Comparison of ENCODE assay signal across 17 cellular contexts in genomic region chr16:57634171-57634570, GRCh38. TPM values are rescaled to one million over a fixed set of nuclear protein-coding genes. Genes with fewer than 3 reads are reported as not detected.
DNase-seq lines count a peak whose midpoint lies in the region; ATAC-seq, FAIRE-seq and TF ChIP-seq lines count a peak whose summit lies in the region.
"Had no signal": no experiment of that assay in that cellular context is flagged by ENCODE, and none has a peak within 500 bp of the region (broad histone marks: within the 10 kb centered on the region; RNA-seq: fewer than 3 reads in every experiment).

No MANE protein-coding gene starts in this region.

- H3K4me3 ChIP-seq in small intestine (ENCODE audit: low read depth in 1 of 2, low read length in 2 of 2): no peak overlapping the region
- H3K4me3 ChIP-seq in CD8-positive, alpha-beta T cell (ENCODE audit: low read depth, low read length): no peak overlapping the region

- no peak overlapping the region for H3K27ac ChIP-seq in foreskin keratinocyte
- H3K27ac ChIP-seq in small intestine (ENCODE audit: low read depth in 1 of 2, low read length in 1 of 2): peak overlapping the region in 1 of 2 donors; percentile 81
- no peak overlapping the region for H3K27ac ChIP-seq in CD8-positive, alpha-beta T cell (ENCODE audit: low read depth, low read length)

- H3K9me3 ChIP-seq in small intestine (ENCODE audit: control insufficient read depth, low read depth): no peaks in the 10 kb centered on the region
- H3K9me3 ChIP-seq in CD8-positive, alpha-beta T cell (ENCODE audit: low read length): no peaks in the 10 kb centered on the region

- 9 to 47% (median 39%) methylated on average over 4 of the region's 4 CpGs for WGBS in small intestine, 3 donors

- no peak overlapping the region for H3K4me3 Mint-ChIP-seq in CD8-positive, alpha-beta T cell
- H3K4me3 Mint-ChIP-seq: activated CD4-positive, alpha-beta T cell treated with anti-CD3 and anti-CD28 coated beads, Interleukin-2, amount 10 ng/mL, durations not matched to agents 24 days and 14 days; IgD-negative memory B cell; nephron; T-helper 1 cell treated with Interleukin-12 subunit alpha and Interleukin-12 subunit beta and Interleukin-4 antibody, amounts not matched to agents 30 μg/mL and 1 μg/mL, for 36 hours had no signal

- H3K27me3 ChIP-seq in foreskin keratinocyte (no peaks in the 10 kb centered on the region), small intestine (ENCODE audit: control insufficient read depth in 2 of 2, insufficient read depth in 2 of 2, low read length in 2 of 2) (no peaks in the 10 kb centered on the region)
- H3K27me3 ChIP-seq in CD8-positive, alpha-beta T cell (ENCODE audit: insufficient read depth, low read length): no peaks in the 10 kb centered on the region

- peak; percentile 84 for FAIRE-seq in RCC 7860 (lab: Jason Lieb, UNC)
- FAIRE-seq in small intestine (lab: Jason Lieb, UNC): no peak

- H3K4me1 ChIP-seq in foreskin keratinocyte (no peaks in the 10 kb centered on the region), small intestine (ENCODE audit: control insufficient read depth in 2 of 2, insufficient read depth in 1 of 2, low read depth in 1 of 2, low read length in 1 of 2) (peaks cover 0 to 8% of the 10 kb centered on the region in 2 donors)
- H3K4me1 ChIP-seq in CD8-positive, alpha-beta T cell (ENCODE audit: insufficient read depth, low read length): peaks cover 6% of the 10 kb centered on the region

- peaks cover 5% of the 10 kb centered on the region for H3K4me1 Mint-ChIP-seq in CD8-positive, alpha-beta T cell (ENCODE audit: low read depth)
- H3K4me1 Mint-ChIP-seq: IgD-negative memory B cell had no signal

- no peaks in the 10 kb centered on the region for H3K9me3 Mint-ChIP-seq in CD8-positive, alpha-beta T cell
- H3K9me3 Mint-ChIP-seq: activated CD4-positive, alpha-beta T cell treated with anti-CD3 and anti-CD28 coated beads, Interleukin-2, amount 10 ng/mL, durations not matched to agents 24 days and 14 days; IgD-negative memory B cell; nephron; T-helper 1 cell treated with Interleukin-12 subunit alpha and Interleukin-12 subunit beta and Interleukin-4 antibody, amounts not matched to agents 30 μg/mL and 1 μg/mL, for 36 hours had no signal

- ATAC-seq in foreskin keratinocyte (peak; percentile 45), HG03469 (IDR thresholded peaks at IDR 0.05; ENCODE audit: unreplicated experiment) (no peak), GM18858 (IDR thresholded peaks at IDR 0.05; ENCODE audit: unreplicated experiment) (no peak)
- ATAC-seq in CD8-positive, alpha-beta T cell: no peak

- POLR2A ChIA-PET in CD8-positive, alpha-beta T cell (lab: Charles Lee): no interaction called here

- H3K36me3 Mint-ChIP-seq in CD8-positive, alpha-beta T cell: no peaks in the 10 kb centered on the region

- no peaks in the 10 kb centered on the region for H3K36me3 ChIP-seq in small intestine (ENCODE audit: control insufficient read depth in 2 of 2, insufficient read depth in 2 of 2, low read length in 2 of 2)
- no peaks in the 10 kb centered on the region for H3K36me3 ChIP-seq in CD8-positive, alpha-beta T cell (ENCODE audit: insufficient read depth, low read length)

- DNase-seq in EH (ENCODE audit: low read depth) (peak; percentile 65), RCC 7860 (ENCODE audit: low spot score) (peak; percentile 82), foreskin keratinocyte (no peak), small intestine (peak; percentile 32), Ammon's horn (ENCODE audit: low spot score) (no peak)
- no peak for DNase-seq in CD8-positive, alpha-beta T cell
- DNase-seq: activated CD4-positive, alpha-beta T cell treated with anti-CD3 and anti-CD28 coated beads, Interleukin-2, amount 10 ng/mL, durations not matched to agents 24 days and 14 days; activated gamma-delta T cell treated with Interleukin-2 at 50 U/mL for 16 hours; cerebellar nuclear complex; GOT3; kidney glomerular epithelial cell; NCI-H1930 had no signal

- CTCF ChIA-PET in CD8-positive, alpha-beta T cell (lab: Charles Lee): interaction anchor here (8.3 to 12.0 kb wide), 2 partner anchors 14 to 57 kb away, joined by 52 to 101 read pairs; no protein-coding TSS in a partner anchor

- TF ChIP-seq CTCF in foreskin keratinocyte (conservative IDR thresholded peaks at IDR 0.05): no peak
- TF ChIP-seq CTCF in CD8-positive, alpha-beta T cell (IDR thresholded peaks at IDR 0.05): no peak

- H3K27me3 Mint-ChIP-seq in CD8-positive, alpha-beta T cell (ENCODE audit: low read depth): peaks cover 7% of the 10 kb centered on the region

- intact Hi-C loops in CD8-positive, alpha-beta T cell (cut with DNase I, micrococcal nuclease): no loop called here

- H3K27ac Mint-ChIP-seq in CD8-positive, alpha-beta T cell: no peak overlapping the region
- H3K27ac Mint-ChIP-seq: activated CD4-positive, alpha-beta T cell treated with anti-CD3 and anti-CD28 coated beads, Interleukin-2, amount 10 ng/mL, durations not matched to agents 24 days and 14 days; IgD-negative memory B cell; nephron; T-helper 1 cell treated with Interleukin-12 subunit alpha and Interleukin-12 subunit beta and Interleukin-4 antibody, amounts not matched to agents 30 μg/mL and 1 μg/mL, for 36 hours had no signal

RNA-seq across cellular contexts. Expression of gene ADGRG1, which starts 5.7 kb away (rescaled TPM):
- 40.6 and 64.6 TPM in 2 replicates for total RNA-seq in foreskin keratinocyte
- polyA plus RNA-seq in foreskin keratinocyte: 35.5 and 50.5 TPM in 2 replicates
- 10 to 100 TPM in 1 of 3 donors, 1 to 10 TPM in 2; 4.1 to 47.8 (median 4.2) TPM for polyA plus RNA-seq in small intestine
- 1 to 10 TPM; 3.8 to 4.4 TPM for total RNA-seq in CD8-positive, alpha-beta T cell

RNA-seq across cellular contexts. Expression of gene ADGRG3, which starts 33.9 kb away (rescaled TPM):
- total RNA-seq in foreskin keratinocyte: not detected in 2 replicates
- polyA plus RNA-seq in foreskin keratinocyte (not detected in 2 replicates), small intestine (1 to 10 TPM in 1 of 3 donors, under 1 TPM in 2; 0.45 to 8.6 (median 0.81) TPM)
- total RNA-seq in CD8-positive, alpha-beta T cell: under 1 TPM in 1 of 2 experiments, not detected in 1; 0.14 TPM
- total RNA-seq: activated CD4-positive, alpha-beta T cell treated with anti-CD3 and anti-CD28 coated beads, Interleukin-2, amount 10 ng/mL, durations not matched to agents 24 days and 14 days had no signal
- polyA plus RNA-seq: IgD-negative memory B cell had no signal

Comparison
In these comparisons a context has a peak if more than half of its experiments do, and no peak if none do; other contexts are left out.
1. DNase-seq: peak in EH (single experiment), RCC 7860 (single experiment) and small intestine (single experiment); none in foreskin keratinocyte (0 of 2), CD8-positive, alpha-beta T cell (0 of 7) and Ammon's horn (single experiment).